1 cellular context compared by ENCODE assay signal in genomic region chr10:112802411-112803060, GRCh38.
TF ChIP-seq lines count a peak whose summit lies in the region.

No MANE protein-coding gene starts in this region.

TF ChIP-seq in H1, 55 proteins besides CTCF, POLR2A, EP300 and RAD21 (continued from another document):
- TF ChIP-seq CHD7 (IDR thresholded peaks at IDR 0.05; ENCODE audit: insufficient replicate concordance, low read length) = no peak
- no peak for TF ChIP-seq TAF1 (IDR thresholded peaks at IDR 0.05; ENCODE audit: low read depth, low read length)
- TF ChIP-seq SIX5 (IDR thresholded peaks at IDR 0.05; ENCODE audit: low read depth, low read length) = no peak
- no peak for TF ChIP-seq SIN3A (conservative IDR thresholded peaks at IDR 0.05 in 1 of 2, IDR thresholded peaks at IDR 0.05 in 1 of 2; ENCODE audit: low read depth in 1 of 2, low read length in 2 of 2)
- TF ChIP-seq EZH2 (IDR thresholded peaks at IDR 0.05; ENCODE audit: low read depth, low read length, severe bottlenecking) = no peak
- TF ChIP-seq TCF12 (IDR thresholded peaks at IDR 0.05; ENCODE audit: low read depth, low read length) = no peak
- TF ChIP-seq ASH2L (IDR thresholded peaks at IDR 0.05; ENCODE audit: low read length) = no peak
- no peak for TF ChIP-seq BACH1 (IDR thresholded peaks at IDR 0.05; ENCODE audit: low read length)
TF ChIP-seq in H1: peak in this region for 0.
